In genomic region chr10:128042131-128042610, GRCh38 we compare ENCODE assay signal across 15 cellular contexts.
"Had no signal": no experiment of that assay in that cellular context is flagged by ENCODE, and none has a peak within 500 bp of the region (broad histone marks: within the 10 kb centered on the region; RNA-seq: fewer than 3 reads in every experiment).

No MANE protein-coding gene starts in this region.

- ATAC-seq: activated T-helper 17 cell treated with anti-CD3 and anti-CD28 coated beads, Interleukin-2, amount 50 U/mL, for 72 hours; left colon; right cardiac atrium had no signal

- H3K27me3 Mint-ChIP-seq: activated CD4-positive, alpha-beta memory T cell treated with anti-CD3 and anti-CD28 coated beads for 36 hours; activated T-helper 17 cell treated with anti-CD3 and anti-CD28 coated beads, Interleukin-2, amount 50 U/mL, for 72 hours had no signal

- H3K27ac ChIP-seq: VCaP had no signal

- H3K27ac Mint-ChIP-seq: activated CD4-positive, alpha-beta memory T cell treated with anti-CD3 and anti-CD28 coated beads for 36 hours; activated T-helper 17 cell treated with anti-CD3 and anti-CD28 coated beads, Interleukin-2, amount 50 U/mL, for 72 hours; progenitor cell of endocrine pancreas had no signal

- H3K36me3 Mint-ChIP-seq: activated CD4-positive, alpha-beta memory T cell treated with anti-CD3 and anti-CD28 coated beads for 36 hours had no signal

- DNase-seq: activated naive CD4-positive, alpha-beta T cell treated with anti-CD3 and anti-CD28 coated beads, Interleukin-2, amount 50 U/mL, for 16 hours; activated T-cell treated with anti-CD3 and anti-CD28 coated beads for 4 hours; amniotic stem cell; midbrain; right cardiac atrium; stimulated activated CD4-positive, alpha-beta T cell treated with anti-CD3 and anti-CD28 coated beads, Interleukin-1b, Interleukin-23, amount 100 ng/mL, for 48 hours; stimulated activated naive CD4-positive, alpha-beta T cell treated with Interleukin-2 at 50 U/mL for 16 hours; T-helper 9 cell; trophoblast cell had no signal

- H3K4me3 ChIP-seq: lung had no signal

- H3K9me3 Mint-ChIP-seq: activated CD4-positive, alpha-beta memory T cell treated with anti-CD3 and anti-CD28 coated beads for 36 hours; activated T-helper 17 cell treated with anti-CD3 and anti-CD28 coated beads, Interleukin-2, amount 50 U/mL, for 72 hours had no signal

- H3K4me1 Mint-ChIP-seq: activated T-helper 17 cell treated with anti-CD3 and anti-CD28 coated beads, Interleukin-2, amount 50 U/mL, for 72 hours had no signal

- H3K4me3 Mint-ChIP-seq: activated CD4-positive, alpha-beta memory T cell treated with anti-CD3 and anti-CD28 coated beads for 36 hours; activated T-helper 17 cell treated with anti-CD3 and anti-CD28 coated beads, Interleukin-2, amount 50 U/mL, for 72 hours had no signal
